16 cellular contexts compared by ENCODE assay signal in the genomic region with DNA sequence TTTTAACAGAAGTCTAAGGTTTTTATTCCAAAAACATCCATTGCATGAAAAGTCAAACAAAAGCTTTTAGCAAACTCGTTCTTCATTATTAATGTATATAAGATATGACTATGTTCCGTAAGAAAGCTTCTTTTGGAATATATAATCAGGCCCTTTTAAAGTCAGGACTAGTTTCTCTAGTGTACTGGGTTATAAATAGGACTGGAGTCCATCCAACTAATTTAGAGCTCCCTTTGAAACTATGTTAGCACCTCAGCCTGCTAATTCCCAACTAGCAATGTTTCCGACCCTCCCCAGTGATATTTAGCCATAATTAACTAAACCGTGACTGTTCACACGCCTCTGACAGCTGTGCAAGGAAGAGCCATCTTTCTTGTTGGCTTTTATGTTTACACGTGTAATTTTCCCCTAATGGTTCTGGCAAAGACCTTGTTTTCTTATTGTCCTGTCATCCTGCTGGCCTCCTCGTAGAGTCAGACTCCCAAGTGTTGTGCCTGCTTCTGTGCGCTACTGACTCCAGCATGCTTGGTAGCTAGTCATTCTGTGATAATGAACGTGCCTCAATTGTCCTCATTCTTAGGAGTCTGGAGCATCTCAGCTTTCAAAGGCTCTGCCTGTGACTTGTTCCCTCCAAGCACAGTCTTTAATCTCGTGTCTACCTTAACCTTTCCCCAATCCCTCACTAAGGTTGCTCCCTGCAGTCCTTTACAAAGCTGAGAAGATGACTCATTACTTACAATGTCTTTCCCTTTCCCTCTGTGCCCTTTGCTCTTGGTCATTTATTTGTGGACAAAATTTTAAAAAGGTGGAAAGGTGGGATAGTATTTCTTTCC.
DNase-seq lines count a peak whose midpoint lies in the region; ATAC-seq and TF ChIP-seq lines count a peak whose summit lies in the region.
"Had no signal": no experiment of that assay in that cellular context is flagged by ENCODE, and none has a peak within 500 bp of the region (broad histone marks: within the 10 kb centered on the region; RNA-seq: fewer than 3 reads in every experiment).

No MANE protein-coding gene starts in this region.

- peaks cover 0 to 8% of the 10 kb centered on the region in 2 donors for H3K36me3 ChIP-seq in muscle layer of duodenum (ENCODE audit: control insufficient read depth in 1 of 2, insufficient read depth in 2 of 2, low read length in 2 of 2)
- H3K36me3 ChIP-seq in stomach, result peaks cover 0 to 14% (median 6%) of the 10 kb centered on the region in 4 donors
- H3K36me3 ChIP-seq: SJSA1 had no signal

- H3K4me3 ChIP-seq in muscle layer of duodenum (ENCODE audit: low read depth in 1 of 2, low read length in 2 of 2), result no peak overlapping the region
- H3K4me3 ChIP-seq in stomach, result no peak overlapping the region
- H3K4me3 ChIP-seq: GM12878, SJSA1 had no signal

- TF ChIP-seq EP300 in stomach (IDR thresholded peaks at IDR 0.05), result no peak

- H3K4me1 ChIP-seq in muscle layer of duodenum (ENCODE audit: control insufficient read depth in 1 of 2, insufficient read depth in 2 of 2, low read length in 2 of 2) (peaks cover 7 to 16% of the 10 kb centered on the region in 2 donors), stomach (peaks cover 0 to 26% (median 11%) of the 10 kb centered on the region in 4 donors)
- H3K4me1 ChIP-seq: SJSA1 had no signal

- DNase-seq in DMS53 treated with DMSO at 0.1 percent for 48 hours (lab: John Stamatoyannopoulos, UW; ENCODE audit: unreplicated experiment) (peak; percentile 15), NCI-H1417 (lab: John Stamatoyannopoulos, UW) (peak in 2 of 3 experiments; percentile 43 to 80), dermis blood vessel endothelial cell (peak; percentile 20), NCI-H1436 treated with DMSO at 0.1 percent for 48 hours (lab: John Stamatoyannopoulos, UW) (no peak), stomach (no peak)
- DNase-seq: activated B cell treated with CpG ODN at 0.5 μM for 24 hours; activated CD8-positive, alpha-beta memory T cell treated with anti-CD3 and anti-CD28 coated beads for 24 hours; AML-193; Calu3; central memory CD4-positive, alpha-beta T cell; effector CD4-positive, alpha-beta T cell; GDM1 had no signal

- TF ChIP-seq CTCF in stomach (IDR thresholded peaks at IDR 0.05), result no peak

- H3K27ac ChIP-seq in muscle layer of duodenum (ENCODE audit: low read length), result peak overlapping the region; percentile 40
- H3K27ac ChIP-seq in stomach, result peak overlapping the region in 2 of 5 donors; percentile 19 to 53
- H3K27ac ChIP-seq: SJSA1 had no signal

- no peak for TF ChIP-seq POLR2A in stomach (IDR thresholded peaks at IDR 0.05)

- WGBS in stomach, 5 donors, result 52 to 67% (median 58%) methylated on average over 10 of the region's 10 CpGs

- intact Hi-C loops in stomach (cut with DNase I; ENCODE audit: low total_unique reads), result no loop called here

- H3K27me3 ChIP-seq in muscle layer of duodenum (ENCODE audit: low read depth, low read length) (no peaks in the 10 kb centered on the region), stomach (no peaks in the 10 kb centered on the region)
- H3K27me3 ChIP-seq: SJSA1 had no signal

- H3K9me3 ChIP-seq in muscle layer of duodenum (ENCODE audit: control insufficient read depth in 1 of 2, low read length in 2 of 2) (no peaks in the 10 kb centered on the region), stomach (no peaks in the 10 kb centered on the region)
- H3K9me3 ChIP-seq: SJSA1 had no signal

- no peak for ATAC-seq in GM21367 (IDR thresholded peaks at IDR 0.05; ENCODE audit: unreplicated experiment)
- ATAC-seq: GM12878 had no signal

Comparison
In these comparisons a context has a peak if more than half of its experiments do, and no peak if none do; other contexts are left out.
1. DNase-seq: peak in DMS53 treated with DMSO at 0.1 percent for 48 hours (single experiment), NCI-H1417 (2 of 3) and dermis blood vessel endothelial cell (single experiment); none in NCI-H1436 treated with DMSO at 0.1 percent for 48 hours (single experiment) and stomach (single experiment).